ENCODE assay signal across 12 cellular contexts in genomic region chrX:126165721-126166401, GRCh38. TPM values are rescaled to one million over a fixed set of nuclear protein-coding genes. Genes with fewer than 3 reads are reported as not detected.
DNase-seq lines count a peak whose midpoint lies in the region; FAIRE-seq and TF ChIP-seq lines count a peak whose summit lies in the region.
"Had no signal": no experiment of that assay in that cellular context is flagged by ENCODE, and none has a peak within 500 bp of the region (broad histone marks: within the 10 kb centered on the region; RNA-seq: fewer than 3 reads in every experiment).

Gene DCAF12L2 (minus strand): TSS chrX:126166289. CDS start chrX:126165924, 365 bp downstream.

- H3K9me3 Mint-ChIP-seq in mesothelial cell of epicardium, result no peaks in the 10 kb centered on the region

- H3K36me3 ChIP-seq in H1 (ENCODE audit: control insufficient read depth in 2 of 4, insufficient read depth in 4 of 4, low read length in 3 of 4), result no peaks in the 10 kb centered on the region
- no peaks in the 10 kb centered on the region for H3K36me3 ChIP-seq in uterus

- no peak within 1 kb of the TSS for H2BK12ac ChIP-seq in H1 (ENCODE audit: low read depth, low read length)

- H3K23ac ChIP-seq in H1 (ENCODE audit: insufficient read length), result no peak within 1 kb of the TSS

- no peak within 1 kb of the TSS for H4K91ac ChIP-seq in H1 (replicated peaks; ENCODE audit: insufficient read length, low read length)

- H2BK15ac ChIP-seq in H1 (ENCODE audit: low read length), result no peak within 1 kb of the TSS

- no peaks in the 10 kb centered on the region for H3K4me1 Mint-ChIP-seq in mesothelial cell of epicardium
- H3K4me1 Mint-ChIP-seq: IgD-negative memory B cell had no signal

- H3K14ac ChIP-seq in H1 (ENCODE audit: insufficient read length), result no peak within 1 kb of the TSS

- no peak within 1 kb of the TSS for H2BK20ac ChIP-seq in H1 (ENCODE audit: low read length)

- H3K4me1 ChIP-seq in H1 (replicated peaks in 1 of 4; ENCODE audit: control insufficient read depth in 3 of 4, insufficient read depth in 4 of 4, low read length in 3 of 4) (no peaks in the 10 kb centered on the region), uterus (no peaks in the 10 kb centered on the region)

- 2% methylated on average over 11 of the region's 87 CpGs; no CpG with 5 or more reads in 1 of the 2 experiments for WGBS in H1 (ENCODE audit: extremely low coverage in 1 of 2, insufficient coverage in 1 of 2, insufficient read length in 1 of 2, insufficient replicate concordance in 2 of 2, low coverage in 1 of 2, low lambda C conversion rate in 2 of 2, missing lambda C conversion rate in 1 of 2), 2 experiments

- POLR2A ChIA-PET in H1 (lab: Charles Lee; ENCODE audit: partially characterized antibody), result interaction anchor here (0.6 kb wide), 1 partner anchor 387 kb away, joined by 3 read pairs; the partner anchor contains the start of gene DCAF12L1

- no peaks in the 10 kb centered on the region for H3K36me3 Mint-ChIP-seq in mesothelial cell of epicardium
- H3K36me3 Mint-ChIP-seq: IgD-negative memory B cell had no signal

- peak within 1 kb of the TSS; percentile 70 for H3K4me3 Mint-ChIP-seq in mesothelial cell of epicardium
- H3K4me3 Mint-ChIP-seq: IgD-negative memory B cell had no signal

- CTCF ChIA-PET in H1 (lab: Charles Lee; ENCODE audit: partially characterized antibody), result no interaction called here

- no peak within 1 kb of the TSS; the same call in 1 of the 2 replicates for H3K18ac ChIP-seq in H1 (ENCODE audit: extremely low read depth, low read length)

- no peak within 1 kb of the TSS for H2BK120ac ChIP-seq in H1 (replicated peaks; ENCODE audit: low read depth, low read length)

- H3K27ac ChIP-seq in H1 (ENCODE audit: low read depth, low read length) (no peak within 1 kb of the TSS), uterus (no peak within 1 kb of the TSS)

- H3K4me3 ChIP-seq in H1 (ENCODE audit: extremely low read depth in 1 of 4, insufficient read depth in 2 of 4, low read depth in 3 of 4, low read length in 4 of 4) (peak within 1 kb of the TSS in 2 of 4 experiments; percentile 41 to 57; a peak in 5 of 8 replicates), uterus (peak within 1 kb of the TSS; percentile 16 to 40)

- no peak for TF ChIP-seq POLR2A in H1 (IDR thresholded peaks at IDR 0.05; ENCODE audit: control extremely low read depth in 1 of 2, low read depth in 2 of 2, low read length in 2 of 2)
- no peak for TF ChIP-seq POLR2A in uterus (IDR thresholded peaks at IDR 0.05)

- no peak within 1 kb of the TSS for H3K27ac Mint-ChIP-seq in mesothelial cell of epicardium
- H3K27ac Mint-ChIP-seq: IgD-negative memory B cell had no signal

- no peak for TF ChIP-seq CTCF in H1 (IDR thresholded peaks at IDR 0.05; ENCODE audit: control extremely low read depth in 1 of 3, insufficient read depth in 1 of 3, low read depth in 1 of 3, low read length in 3 of 3)
- TF ChIP-seq CTCF in mesothelial cell of epicardium (IDR thresholded peaks at IDR 0.05; ENCODE audit: unreplicated experiment), result no peak
- no peak for TF ChIP-seq CTCF in uterus (IDR thresholded peaks at IDR 0.05)

- peak; percentile 6 for DNase-seq in stimulated activated CD4-positive, alpha-beta T cell treated with anti-CD3 and anti-CD28 coated beads, Interleukin-15, amount 100 ng/mL, for 24 hours
- DNase-seq in stimulated activated CD4-positive, alpha-beta T cell treated with anti-CD3 and anti-CD28 coated beads, Interleukin-4, amount 100 ng/mL, for 24 hours, result no peak
- peak in 1 of 2 experiments; percentile 46 for DNase-seq in H1 (ENCODE audit: low read depth in 1 of 2, low spot score in 2 of 2)
- peak in 1 of 2 experiments; percentile 20 for DNase-seq in mesothelial cell of epicardium (ENCODE audit: low spot score in 2 of 2, unreplicated experiment in 2 of 2)
- peak in 1 of 2 donors; percentile 20 for DNase-seq in uterus
- no peak for DNase-seq in 8988T
- DNase-seq in NCI-H2107 treated with DMSO at 0.1 percent for 48 hours (lab: John Stamatoyannopoulos, UW; ENCODE audit: unreplicated experiment), result no peak
- DNase-seq in GM19239 (ENCODE audit: insufficient read length, low spot score), result no peak
- DNase-seq: amniotic stem cell, DND-41 had no signal

- H3K27me3 ChIP-seq in H1 (replicated peaks in 1 of 4; ENCODE audit: control insufficient read depth in 3 of 4, extremely low read depth in 1 of 4, insufficient read depth in 3 of 4, low read length in 3 of 4) (peaks cover 2 to 17% (median 11%) of the 10 kb centered on the region in 4 experiments; a peak in 5 of 7 replicates), uterus (no peaks in the 10 kb centered on the region)

- no peaks in the 10 kb centered on the region for H3K79me1 ChIP-seq in H1 (ENCODE audit: low read depth, low read length)

- no peaks in the 10 kb centered on the region for H3K9me3 ChIP-seq in H1 (ENCODE audit: insufficient read depth in 2 of 2, low read depth in 1 of 2, low read length in 1 of 2)
- no peaks in the 10 kb centered on the region for H3K9me3 ChIP-seq in uterus

- intact Hi-C loops in uterus (cut with DNase I; ENCODE audit: low total_unique reads), result no loop called here

- H3K4ac ChIP-seq in H1 (replicated peaks; ENCODE audit: insufficient read length, low read depth, low read length), result no peak within 1 kb of the TSS

- no peak within 1 kb of the TSS for H3K9ac ChIP-seq in H1 (replicated peaks in 1 of 4; ENCODE audit: extremely low read depth in 1 of 4, low read depth in 3 of 4, low read length in 3 of 4)

- H3K27me3 Mint-ChIP-seq in mesothelial cell of epicardium (ENCODE audit: low read depth), result peaks cover 34% of the 10 kb centered on the region
- H3K27me3 Mint-ChIP-seq: IgD-negative memory B cell had no signal

- H4K5ac ChIP-seq in H1 (ENCODE audit: insufficient read length, low read depth, low read length), result no peak within 1 kb of the TSS

- H2AFZ ChIP-seq in H1 (ENCODE audit: low read length), result no peak within 1 kb of the TSS; the same call in 1 of the 2 replicates

- peak within 1 kb of the TSS; percentile 66 to 81 for H3K4me2 ChIP-seq in H1 (ENCODE audit: insufficient read depth in 1 of 2, low read depth in 2 of 2, low read length in 2 of 2)

- no peak within 1 kb of the TSS for H2BK5ac ChIP-seq in H1 (ENCODE audit: low read depth, low read length)

- TF ChIP-seq RAD21 in H1 (IDR thresholded peaks at IDR 0.05 in 1 of 2, conservative IDR thresholded peaks at IDR 0.05 in 1 of 2; ENCODE audit: low read depth in 2 of 2, low read length in 2 of 2), result no peak

- H3K79me2 ChIP-seq in H1 (ENCODE audit: control insufficient read depth in 1 of 2, insufficient read depth in 2 of 2, low read length in 2 of 2), result no peaks in the 10 kb centered on the region

- peak within 1 kb of the TSS; percentile 89; the same call in 1 of the 2 replicates for H4K8ac ChIP-seq in H1 (ENCODE audit: extremely low read depth, insufficient read depth, low read length)

- H3K56ac ChIP-seq in H1 (replicated peaks; ENCODE audit: insufficient read length, low read depth, low read length), result no peak within 1 kb of the TSS

- no peak for TF ChIP-seq EP300 in H1 (IDR thresholded peaks at IDR 0.05; ENCODE audit: borderline replicate concordance in 1 of 2, low read depth in 2 of 2, low read length in 2 of 2)

- no peaks in the 10 kb centered on the region for H4K20me1 ChIP-seq in H1 (replicated peaks in 1 of 2; ENCODE audit: control insufficient read depth in 1 of 2, insufficient read depth in 2 of 2, low read length in 2 of 2)

- FAIRE-seq in H1 (lab: Jason Lieb, UNC), result no peak
- FAIRE-seq in GM19239 (lab: Jason Lieb, UNC), result no peak
- FAIRE-seq: islet of Langerhans had no signal

- peaks cover 4% of the 10 kb centered on the region; the same call in 1 of the 2 replicates for H3K23me2 ChIP-seq in H1 (ENCODE audit: low read depth, low read length)

- H2AK5ac ChIP-seq in H1 (ENCODE audit: low read depth, low read length), result no peak within 1 kb of the TSS

TF ChIP-seq in H1, 55 proteins besides CTCF, POLR2A, EP300 and RAD21:
- TF ChIP-seq KDM4A (IDR thresholded peaks at IDR 0.05; ENCODE audit: low read depth, low read length, severe bottlenecking), result peak; percentile 21
- TF ChIP-seq E2F6 (IDR thresholded peaks at IDR 0.05), result peak; percentile 88
- TF ChIP-seq GTF2F1 (IDR thresholded peaks at IDR 0.05; ENCODE audit: borderline replicate concordance, low read depth, low read length), result no peak
- peak; percentile 73 for TF ChIP-seq MAX (IDR thresholded peaks at IDR 0.05)

RNA-seq across cellular contexts. Expression of gene DCAF12L2, which starts in this region (rescaled TPM):
- 0.99 and 1.1 TPM in 2 replicates for total RNA-seq in H1 (2021; fragmentation: NEBNext Ultra II Directional; extraction: Animal tissue kit (Norgen Biotek cat#: 25700))
- 1.7 and 1.9 TPM in 2 replicates for polyA plus RNA-seq in H1 (2011; rRNA removed)
- polyA plus RNA-seq in H1 (2011; cell fraction: cytosol; rRNA removed), result 1.4 TPM
- 2.2 TPM for polyA plus RNA-seq in H1 (2011; cell fraction: nucleus; rRNA removed)
- 0.43 to 1.1 TPM (median 0.90 TPM) in 4 replicates for polyA plus RNA-seq in H1 (2012, experiment 1 of 2)
- 1.0 TPM for polyA plus RNA-seq in H1 (2012, experiment 2 of 2)
- polyA plus RNA-seq in H1 (2013, experiment 1 of 2), result 0.65 TPM
- polyA plus RNA-seq in H1 (2013, experiment 2 of 2), result 0.57 TPM
- 0.73 and 1.5 TPM in 2 replicates for polyA minus RNA-seq in H1 (2011; rRNA and poly(A)+ RNA removed)
- polyA minus RNA-seq in H1 (2011; cell fraction: cytosol; rRNA and poly(A)+ RNA removed), result 1.1 TPM
- polyA minus RNA-seq in H1 (2011; cell fraction: nucleus; rRNA and poly(A)+ RNA removed), result 2.3 TPM
- total RNA-seq in mesothelial cell of epicardium, result 1.6 to 1.7 TPM (median 1.7 TPM) in 3 replicates
- total RNA-seq in uterus, result 1 to 10 TPM in 3 of 4 donors, under 1 TPM in 1; 0.51 to 9.5 (median 1.7) TPM
- polyA plus RNA-seq: IgD-negative memory B cell had no signal
